10 cellular contexts compared by ENCODE assay signal in the genomic region with DNA sequence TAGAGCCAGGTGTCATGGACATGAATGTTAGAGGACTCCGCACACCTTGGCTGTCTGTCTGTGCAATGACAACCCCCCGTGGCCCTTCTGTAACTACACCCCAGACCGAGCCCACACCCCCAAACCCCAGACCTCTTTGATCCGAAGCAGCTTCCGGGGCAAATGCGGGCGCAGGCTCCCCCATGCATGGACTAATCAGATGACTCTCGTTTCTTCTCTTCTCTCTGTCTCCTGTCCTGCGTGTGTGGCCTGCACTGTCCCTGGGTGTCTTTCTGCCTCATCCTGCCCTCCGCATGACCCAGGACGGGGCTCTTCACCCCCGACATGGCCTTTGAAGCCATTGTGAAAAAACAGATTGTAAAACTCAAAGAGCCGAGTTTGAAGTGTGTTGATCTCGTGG. TPM values are rescaled to one million over a fixed set of nuclear protein-coding genes. Genes with fewer than 3 reads are reported as not detected.
DNase-seq lines count a peak whose midpoint lies in the region; ATAC-seq and TF ChIP-seq lines count a peak whose summit lies in the region.
"Had no signal": no experiment of that assay in that cellular context is flagged by ENCODE, and none has a peak within 500 bp of the region (broad histone marks: within the 10 kb centered on the region; RNA-seq: fewer than 3 reads in every experiment).

No MANE protein-coding gene starts in this region.

- peak; percentile 25 to 37 for ATAC-seq in activated CD4-positive, CD25-positive, alpha-beta regulatory T cell treated with anti-CD3 and anti-CD28 coated beads, Interleukin-2, amount 50 U/mL, for 24 hours
- ATAC-seq in stimulated activated memory B cell treated with anti-CD40 and anti-IgM and Interleukin-4, amounts not matched to agents 10 μg/mL and 1 μg/mL and 100 μg/mL, for 72 hours = no peak
- ATAC-seq in upper lobe of left lung (ENCODE audit: low FRiP score in 2 of 2) = no peak

- peak; percentile 35 for DNase-seq in activated T-helper 1 cell treated with Interleukin-2 at 50 U/mL for 16 hours (ENCODE audit: low read depth)
- DNase-seq in G401 (ENCODE audit: low spot score) = no peak
- DNase-seq in GDM1 (lab: John Stamatoyannopoulos, UW) = no peak
- DNase-seq in upper lobe of left lung = no peak
- DNase-seq: Karpas-422 had no signal

- TF ChIP-seq EP300 in upper lobe of left lung (IDR thresholded peaks at IDR 0.05) = no peak

- peaks cover 57 to 100% (median 92%) of the 10 kb centered on the region in 4 donors for H3K36me3 ChIP-seq in upper lobe of left lung

- no peaks in the 10 kb centered on the region for H3K9me3 Mint-ChIP-seq in stimulated activated memory B cell treated with anti-CD40 and anti-IgM and Interleukin-4, amounts not matched to agents 10 μg/mL and 1 μg/mL and 100 μg/mL, for 72 hours

- WGBS in upper lobe of left lung, 2 donors = 85 to 91% methylated on average over 14 of the region's 14 CpGs

- H3K9me3 ChIP-seq in upper lobe of left lung = no peaks in the 10 kb centered on the region
- H3K9me3 ChIP-seq: ascending aorta had no signal

- TF ChIP-seq CTCF in upper lobe of left lung (IDR thresholded peaks at IDR 0.05) = no peak

- no peak overlapping the region for H3K4me3 ChIP-seq in upper lobe of left lung
- H3K4me3 ChIP-seq: ascending aorta, GM12878 had no signal

- in situ Hi-C loops in G401 (cut with HindIII; ENCODE audit: low sequenced_read_pairs) = no loop called here

- H3K27ac ChIP-seq in layer of hippocampus (ENCODE audit: low read depth, low read length) = peak overlapping the region; percentile 62
- H3K27ac ChIP-seq in upper lobe of left lung = peak overlapping the region in 2 of 4 donors; percentile 11 to 18
- H3K27ac ChIP-seq: ascending aorta had no signal

- no peaks in the 10 kb centered on the region for H3K27me3 ChIP-seq in layer of hippocampus (ENCODE audit: control insufficient read depth, insufficient read depth, low read length)
- H3K27me3 ChIP-seq in upper lobe of left lung = no peaks in the 10 kb centered on the region
- H3K27me3 ChIP-seq: ascending aorta had no signal

- no peaks in the 10 kb centered on the region for H3K27me3 Mint-ChIP-seq in stimulated activated memory B cell treated with anti-CD40 and anti-IgM and Interleukin-4, amounts not matched to agents 10 μg/mL and 1 μg/mL and 100 μg/mL, for 72 hours

- H3K4me1 Mint-ChIP-seq in stimulated activated memory B cell treated with anti-CD40 and anti-IgM and Interleukin-4, amounts not matched to agents 10 μg/mL and 1 μg/mL and 100 μg/mL, for 72 hours = peaks cover 19% of the 10 kb centered on the region

- TF ChIP-seq POLR2A in upper lobe of left lung (IDR thresholded peaks at IDR 0.05) = no peak

- H3K4me1 ChIP-seq in upper lobe of left lung = no peaks in the 10 kb centered on the region
- H3K4me1 ChIP-seq: ascending aorta had no signal

- peak overlapping the region; percentile 81 for H3K27ac Mint-ChIP-seq in stimulated activated memory B cell treated with anti-CD40 and anti-IgM and Interleukin-4, amounts not matched to agents 10 μg/mL and 1 μg/mL and 100 μg/mL, for 72 hours

- H3K36me3 Mint-ChIP-seq in stimulated activated memory B cell treated with anti-CD40 and anti-IgM and Interleukin-4, amounts not matched to agents 10 μg/mL and 1 μg/mL and 100 μg/mL, for 72 hours = peaks cover 66% of the 10 kb centered on the region

- no peak overlapping the region for H3K4me3 Mint-ChIP-seq in stimulated activated memory B cell treated with anti-CD40 and anti-IgM and Interleukin-4, amounts not matched to agents 10 μg/mL and 1 μg/mL and 100 μg/mL, for 72 hours

RNA-seq across cellular contexts. Expression of a gene that starts 38.9 kb away (rescaled TPM):
- 62.9 and 74.7 TPM in 2 replicates for total RNA-seq in G401 (2014; rRNA removed; shearing (Covaris generic))
- total RNA-seq in upper lobe of left lung = 10 to 100 TPM; 11.3 to 40.7 (median 25.1) TPM

RNA-seq across cellular contexts. Expression of a gene that starts 51.1 kb away (rescaled TPM):
- not detected in 2 replicates for total RNA-seq in G401 (2014; rRNA removed; shearing (Covaris generic))
- total RNA-seq in upper lobe of left lung = 10 to 100 TPM in 2 of 6 donors, 1 to 10 TPM in 4; 2.8 to 26.2 (median 6.8) TPM
- total RNA-seq: ascending aorta had no signal

Comparison
In these comparisons a context has a peak if more than half of its experiments do, and no peak if none do; other contexts are left out.
1. ATAC-seq: peak in activated CD4-positive, CD25-positive, alpha-beta regulatory T cell treated with anti-CD3 and anti-CD28 coated beads, Interleukin-2, amount 50 U/mL, for 24 hours (2 of 2); none in stimulated activated memory B cell treated with anti-CD40 and anti-IgM and Interleukin-4, amounts not matched to agents 10 μg/mL and 1 μg/mL and 100 μg/mL, for 72 hours (single experiment) and upper lobe of left lung (0 of 2).